ENCODE assay signal across 8 cellular contexts in the genomic region with DNA sequence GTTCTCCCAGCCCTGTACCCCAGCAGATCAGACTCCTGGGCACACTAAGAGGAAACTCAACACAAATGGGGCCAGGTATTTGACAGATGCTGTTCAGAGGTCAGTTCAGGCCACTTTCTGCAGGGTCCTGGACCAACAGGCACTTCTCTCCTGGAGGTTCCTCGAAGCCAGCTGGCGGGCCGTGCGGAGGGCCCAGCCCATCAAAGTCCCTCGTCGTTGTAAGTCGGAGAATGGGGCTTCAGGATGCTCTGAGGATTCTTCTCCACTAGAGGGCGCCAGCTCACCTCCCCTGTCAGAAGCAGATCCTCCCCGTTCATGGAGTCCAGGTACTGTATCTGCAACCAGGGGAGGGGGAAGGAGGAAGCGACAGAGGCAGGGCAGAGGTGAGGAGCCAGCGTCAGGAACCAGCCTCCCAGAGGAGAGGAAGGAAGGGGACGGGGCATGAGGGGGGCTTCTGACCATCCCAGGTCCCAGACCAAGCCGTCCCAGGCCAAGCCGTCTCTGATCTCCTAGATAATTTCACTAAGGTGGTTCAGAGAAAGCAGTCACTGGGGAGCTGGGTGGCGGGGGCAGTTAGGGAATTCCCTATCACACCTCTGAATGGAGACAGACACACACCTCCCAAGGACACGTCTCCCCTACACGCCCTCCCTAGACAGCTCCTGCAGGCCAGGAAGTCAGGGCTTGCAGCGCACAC. TPM values are rescaled to one million over a fixed set of nuclear protein-coding genes. Genes with fewer than 3 reads are reported as not detected.
DNase-seq lines count a peak whose midpoint lies in the region; ATAC-seq and TF ChIP-seq lines count a peak whose summit lies in the region.

No MANE protein-coding gene starts in this region.

- TF ChIP-seq CTCF in lower leg skin (IDR thresholded peaks at IDR 0.05) = peak in 1 of 3 donors; percentile 80

- WGBS in lower leg skin, 2 donors = 22 to 24% methylated on average over 17 to 18 of the region's 18 CpGs

- intact Hi-C loops in lower leg skin (cut with DNase I; ENCODE audit: low total_unique reads) = no loop called here

- no peak overlapping the region for H3K4me3 ChIP-seq in lower leg skin (ENCODE audit: low read depth, poor library complexity, severe bottlenecking)

- DNase-seq in DMS79 (lab: John Stamatoyannopoulos, UW) = peak; percentile 73
- peak; percentile 81 for DNase-seq in NCI-H526 treated with DMSO at 0.1 percent for 48 hours (lab: John Stamatoyannopoulos, UW)
- DNase-seq in activated CD4-positive, alpha-beta T cell treated with anti-CD3 and anti-CD28 coated beads, Interleukin-2, amount 50 U/mL, for 1 hour = peak; percentile 79
- peak; percentile 85 for DNase-seq in dedifferentiated amniotic fluid mesenchymal stem cell (ENCODE audit: extremely low spot score)
- DNase-seq in lower leg skin (ENCODE audit: low spot score in 2 of 2) = peak; percentile 86 to 97
- peak; percentile 46 to 72 (median 61) for DNase-seq in stimulated activated CD4-positive, alpha-beta T cell treated with anti-CD3 and anti-CD28 coated beads, TNF-alpha, amount 100 ng/mL, for 4 hours (ENCODE audit: low read depth in 3 of 3)

- no peak for TF ChIP-seq POLR2A in lower leg skin (IDR thresholded peaks at IDR 0.05)

- ATAC-seq in HG03460 (IDR thresholded peaks at IDR 0.05; ENCODE audit: unreplicated experiment) (peak; percentile 64), HG03095 (IDR thresholded peaks at IDR 0.05; ENCODE audit: unreplicated experiment) (no peak)

RNA-seq across cellular contexts. Expression of gene FAM83C, which starts 11.7 kb away (rescaled TPM):
- total RNA-seq in lower leg skin = 10 to 100 TPM; 54.4 to 85.7 (median 68.6) TPM

RNA-seq across cellular contexts. Expression of gene EIF6, which starts 19.3 kb away (rescaled TPM):
- 100 to 1,000 TPM; 148 to 240 (median 177) TPM for total RNA-seq in lower leg skin

RNA-seq across cellular contexts. Expression of gene MMP24OS, which starts 26.0 kb away (rescaled TPM):
- 10 to 100 TPM; 22.7 to 47.6 (median 25.4) TPM for total RNA-seq in lower leg skin
